ENCODE assay signal across 7 cellular contexts in the genomic region with DNA sequence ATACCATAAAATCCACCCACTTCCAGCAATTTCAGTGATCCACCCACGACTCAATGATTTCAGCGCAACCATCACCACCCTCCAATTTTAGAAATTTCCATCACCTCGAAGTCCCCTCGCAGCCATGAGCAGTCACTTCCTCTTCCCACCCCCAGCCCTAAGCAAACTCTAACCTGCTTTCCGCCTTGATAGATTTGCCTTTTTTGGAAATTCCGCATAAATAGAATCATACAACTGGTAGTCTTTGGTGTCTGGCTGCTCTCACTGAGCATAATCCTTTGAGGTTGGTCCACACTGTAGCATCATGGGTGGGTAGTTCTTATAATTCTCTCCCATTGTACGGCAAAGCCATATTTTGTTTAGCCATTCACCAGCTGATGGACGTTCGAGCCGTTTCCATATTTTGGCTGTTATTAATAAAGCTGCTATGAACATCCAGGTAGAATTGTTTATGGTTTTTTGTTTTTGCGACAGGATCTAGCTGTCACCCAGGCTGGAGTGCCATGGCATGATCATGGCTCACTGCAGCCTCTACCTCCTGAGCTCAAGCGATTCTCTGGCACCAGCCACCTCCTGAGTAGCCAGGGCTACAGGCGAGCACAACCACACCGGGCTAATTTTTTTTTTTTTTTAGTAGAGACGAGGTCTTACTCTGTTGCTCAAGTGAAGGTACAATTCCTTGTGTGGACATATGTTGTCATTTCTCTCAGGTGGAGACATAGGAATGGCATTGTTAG. TPM values are rescaled to one million over a fixed set of nuclear protein-coding genes. Genes with fewer than 3 reads are reported as not detected.
DNase-seq lines count a peak whose midpoint lies in the region; ATAC-seq and TF ChIP-seq lines count a peak whose summit lies in the region.

No MANE protein-coding gene starts in this region.

- H3K27me3 ChIP-seq in SU-DHL-6 (ENCODE audit: low read length) (no peaks in the 10 kb centered on the region), BE2C (no peaks in the 10 kb centered on the region; the same call in 1 of the 2 replicates)

- no peak overlapping the region for H3K4me2 ChIP-seq in SU-DHL-6 (ENCODE audit: low read depth, low read length, poor library complexity, severe bottlenecking)

- H3K9ac ChIP-seq in SU-DHL-6 (ENCODE audit: low read length), result no peak overlapping the region

- H3K9me3 ChIP-seq in SU-DHL-6 (ENCODE audit: insufficient read depth, low read length) (no peaks in the 10 kb centered on the region), BE2C (no peaks in the 10 kb centered on the region; the same call in 1 of the 2 replicates)

- no peaks in the 10 kb centered on the region for H4K20me1 ChIP-seq in SU-DHL-6 (ENCODE audit: low read depth, low read length)

- no peaks in the 10 kb centered on the region for H3K4me1 ChIP-seq in BE2C

- peaks cover 14% of the 10 kb centered on the region for H3K36me3 Mint-ChIP-seq in brain

- peaks cover 13% of the 10 kb centered on the region for H3K4me1 Mint-ChIP-seq in brain
- peaks cover 22% of the 10 kb centered on the region for H3K4me1 Mint-ChIP-seq in stimulated activated naive CD8-positive, alpha-beta T cell treated with anti-CD3 and anti-CD28 coated beads, Interleukin-15, amount 100 ng/mL, for 72 hours

- H3K27ac ChIP-seq in SU-DHL-6 (ENCODE audit: low read depth, low read length), result peak overlapping the region; percentile 6; the same call in 1 of the 2 replicates

- DNase-seq in stimulated activated naive CD8-positive, alpha-beta T cell treated with anti-CD3 and anti-CD28 coated beads, Interleukin-15, amount 100 ng/mL, for 72 hours, result peak; percentile 57 to 76
- no peak for DNase-seq in BE2C

- H3K4me3 ChIP-seq in SU-DHL-6 (ENCODE audit: insufficient read depth, low read length, poor library complexity, severe bottlenecking) (no peak overlapping the region), BE2C (ENCODE audit: low read depth, low read length) (no peak overlapping the region)

- H3K79me2 ChIP-seq in SU-DHL-6 (ENCODE audit: insufficient read depth, low read length), result no peaks in the 10 kb centered on the region

- peak overlapping the region in 4 of 5 experiments; percentile 6 to 53 (median 29) for H3K27ac Mint-ChIP-seq in brain
- no peak overlapping the region for H3K27ac Mint-ChIP-seq in stimulated activated naive CD8-positive, alpha-beta T cell treated with anti-CD3 and anti-CD28 coated beads, Interleukin-15, amount 100 ng/mL, for 72 hours

- no peak for TF ChIP-seq CTCF in SU-DHL-6 (IDR thresholded peaks at IDR 0.05; ENCODE audit: insufficient read depth, low read length, poor library complexity, severe bottlenecking)
- TF ChIP-seq CTCF in brain (conservative IDR thresholded peaks at IDR 0.05), result no peak
- TF ChIP-seq CTCF in BE2C (IDR thresholded peaks at IDR 0.05; ENCODE audit: low read depth, low read length), result no peak

- no peak overlapping the region for H3K4me3 Mint-ChIP-seq in brain
- H3K4me3 Mint-ChIP-seq in stimulated activated naive CD8-positive, alpha-beta T cell treated with anti-CD3 and anti-CD28 coated beads, Interleukin-15, amount 100 ng/mL, for 72 hours, result no peak overlapping the region

- H3K9me2 ChIP-seq in SU-DHL-6 (replicated peaks; ENCODE audit: insufficient read depth, low read length), result no peaks in the 10 kb centered on the region

- peaks cover 15 to 27% (median 18%) of the 10 kb centered on the region in 5 experiments for H3K9me3 Mint-ChIP-seq in brain
- peaks cover 20 to 21% of the 10 kb centered on the region in 2 donors for H3K9me3 Mint-ChIP-seq in stimulated activated naive CD8-positive, alpha-beta T cell treated with anti-CD3 and anti-CD28 coated beads, Interleukin-15, amount 100 ng/mL, for 72 hours

- peak; percentile 39 for ATAC-seq in GM21526 (IDR thresholded peaks at IDR 0.05; ENCODE audit: low FRiP score, unreplicated experiment)
- ATAC-seq in stimulated activated naive CD8-positive, alpha-beta T cell treated with anti-CD3 and anti-CD28 coated beads, Interleukin-15, amount 100 ng/mL, for 72 hours, result peak; percentile 66
- ATAC-seq in GM19463 (IDR thresholded peaks at IDR 0.05; ENCODE audit: unreplicated experiment), result no peak
- no peak for ATAC-seq in GM18868 (IDR thresholded peaks at IDR 0.05; ENCODE audit: unreplicated experiment)

- peaks cover 4% of the 10 kb centered on the region for H3K27me3 Mint-ChIP-seq in brain
- H3K27me3 Mint-ChIP-seq in stimulated activated naive CD8-positive, alpha-beta T cell treated with anti-CD3 and anti-CD28 coated beads, Interleukin-15, amount 100 ng/mL, for 72 hours, result no peaks in the 10 kb centered on the region

- H3F3A ChIP-seq in SU-DHL-6 (ENCODE audit: insufficient read depth), result peaks cover 15% of the 10 kb centered on the region

- H3K36me3 ChIP-seq in SU-DHL-6 (ENCODE audit: low read length), result no peaks in the 10 kb centered on the region
- no peaks in the 10 kb centered on the region for H3K36me3 ChIP-seq in BE2C

- H2AFZ ChIP-seq in SU-DHL-6 (ENCODE audit: low read depth, low read length, severe bottlenecking), result no peak overlapping the region

RNA-seq across cellular contexts. Expression of a gene that starts 16.0 kb away (rescaled TPM):
- 49.4 TPM for polyA plus RNA-seq in brain (ENCODE audit: insufficient read depth, low read depth, low replicate concordance)
- 286 TPM for polyA plus RNA-seq in BE2C (2012; ENCODE audit: insufficient read depth, insufficient read length, low read depth)

RNA-seq across cellular contexts. Expression of a gene that starts 36.0 kb away (rescaled TPM):
- not detected for polyA plus RNA-seq in brain (ENCODE audit: insufficient read depth, low read depth, low replicate concordance)
- polyA plus RNA-seq in BE2C (2012; ENCODE audit: insufficient read depth, insufficient read length, low read depth), result not detected

RNA-seq across cellular contexts. Expression of a gene that starts 58.2 kb away (rescaled TPM):
- 18.8 TPM for polyA plus RNA-seq in brain (ENCODE audit: insufficient read depth, low read depth, low replicate concordance)
- polyA plus RNA-seq in BE2C (2012; ENCODE audit: insufficient read depth, insufficient read length, low read depth), result 33.2 TPM

RNA-seq across cellular contexts. Expression of a gene that starts 58.4 kb away (rescaled TPM):
- polyA plus RNA-seq in brain (ENCODE audit: insufficient read depth, low read depth, low replicate concordance), result 10.8 TPM
- polyA plus RNA-seq in BE2C (2012; ENCODE audit: insufficient read depth, insufficient read length, low read depth), result 36.3 TPM

Comparison
In these comparisons a context has a peak if more than half of its experiments do, and no peak if none do; other contexts are left out.
1. ATAC-seq: peak in GM21526 (single experiment) and stimulated activated naive CD8-positive, alpha-beta T cell treated with anti-CD3 and anti-CD28 coated beads, Interleukin-15, amount 100 ng/mL, for 72 hours (single experiment); none in GM19463 (single experiment) and GM18868 (single experiment).
2. H3K27ac Mint-ChIP-seq: peak in brain (4 of 5); none in stimulated activated naive CD8-positive, alpha-beta T cell treated with anti-CD3 and anti-CD28 coated beads, Interleukin-15, amount 100 ng/mL, for 72 hours (0 of 2).